1 cellular context compared by ENCODE assay signal in genomic region chr11:61749607-61750217, GRCh38.
TF ChIP-seq lines count a peak whose summit lies in the region.

No MANE protein-coding gene starts in this region.

TF ChIP-seq in GM12878, 131 proteins besides CTCF, POLR2A, EP300 and RAD21:
- TF ChIP-seq EGR1 (IDR thresholded peaks at IDR 0.05; ENCODE audit: borderline replicate concordance in 1 of 2, low read depth in 2 of 2, low read length in 2 of 2) (0 out of 3 replicates have a peak, but pooled peaks of 1 of the 2 experiments have one; percentile 24), RELA (IDR thresholded peaks at IDR 0.05; ENCODE audit: borderline replicate concordance, partially characterized antibody) (no peak), NR2F1 (conservative IDR thresholded peaks at IDR 0.05) (peak; percentile 68)
